Comparison of ENCODE assay signal across 14 cellular contexts in the genomic region with DNA sequence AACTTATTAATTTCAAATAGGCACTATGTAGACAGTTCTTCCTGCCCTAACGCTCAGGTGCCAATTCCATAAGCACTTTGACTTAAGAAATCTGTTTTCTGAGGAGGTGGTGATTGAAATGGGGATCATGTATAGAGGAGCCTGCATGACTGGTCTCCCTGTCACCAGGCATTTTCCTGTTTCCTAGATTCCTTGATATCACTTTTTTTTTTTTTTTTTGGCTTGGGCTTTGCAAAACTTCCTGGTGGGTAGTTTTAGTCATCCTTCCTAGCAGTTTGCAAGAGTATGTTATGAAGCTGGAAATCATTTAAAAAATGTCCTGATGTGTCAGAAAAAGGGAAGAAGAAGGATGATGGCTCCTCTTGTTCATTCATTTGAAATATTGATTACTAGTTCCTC.
DNase-seq lines count a peak whose midpoint lies in the region; ATAC-seq, FAIRE-seq and TF ChIP-seq lines count a peak whose summit lies in the region.
"Had no signal": no experiment of that assay in that cellular context is flagged by ENCODE, and none has a peak within 500 bp of the region (broad histone marks: within the 10 kb centered on the region; RNA-seq: fewer than 3 reads in every experiment).

No MANE protein-coding gene starts in this region.

- no peaks in the 10 kb centered on the region for H3K27me3 Mint-ChIP-seq in nephron progenitor cell (ENCODE audit: low read depth, poor library complexity)

- H3K4me1 Mint-ChIP-seq in nephron progenitor cell: peaks cover 33% of the 10 kb centered on the region

- TF ChIP-seq CTCF in psoas muscle (IDR thresholded peaks at IDR 0.05) (no peak), GM13977 (IDR thresholded peaks at IDR 0.05; ENCODE audit: extremely low read depth, insufficient read depth, missing control alignments) (no peak), nephron progenitor cell (IDR thresholded peaks at IDR 0.05) (no peak)

- peaks cover 22% of the 10 kb centered on the region for H3K4me1 ChIP-seq in psoas muscle
- H3K4me1 ChIP-seq: right lobe of liver had no signal

- 61 to 73% (median 62%) methylated on average over 1 of the region's 1 CpG for WGBS in psoas muscle, 3 donors

- intact Hi-C loops in psoas muscle (cut with DNase I): loop anchor here (10.0 kb wide), 2 partner anchors 236 to 786 kb away; no protein-coding TSS in a partner anchor

- peak; percentile 78 for FAIRE-seq in RCC 7860 (lab: Jason Lieb, UNC)

- DNase-seq in GM04503 (ENCODE audit: low read depth) (peak; percentile 58), RCC 7860 (ENCODE audit: low spot score) (peak; percentile 74), ecto neural progenitor cell (ENCODE audit: low spot score) (peak; percentile 1), psoas muscle (no peak), GM13977 (ENCODE audit: low spot score) (no peak), nephron progenitor cell (no peak)
- DNase-seq: activated CD4-positive, alpha-beta T cell treated with anti-CD3 and anti-CD28 coated beads, Interleukin-2, amount 50 U/mL, for 1 hour; activated gamma-delta T cell treated with Interleukin-2 at 50 U/mL for 16 hours; CD4-positive, alpha-beta memory T cell; islet precursor cell; right lobe of liver had no signal

- H3K9me3 Mint-ChIP-seq in nephron progenitor cell: peaks cover 8% of the 10 kb centered on the region

- in situ Hi-C loops in GM13977 (cut with MboI; ENCODE audit: low pct_unique_long_range_greater_than_20kb, low sequenced_read_pairs, unreplicated experiment): no loop called here

- H3K4me3 Mint-ChIP-seq in nephron progenitor cell: no peak overlapping the region
- H3K4me3 Mint-ChIP-seq: CD4-positive, alpha-beta memory T cell; T-helper 2 cell treated with Interferon-gamma antibody and Interleukin-4, amounts not matched to agents 5 μg/mL and 100 μg/mL, for 36 hours had no signal

- H3K27ac ChIP-seq in psoas muscle: peak overlapping the region; percentile 57
- H3K27ac ChIP-seq: right lobe of liver had no signal

- no peaks in the 10 kb centered on the region for H3K27me3 ChIP-seq in psoas muscle (ENCODE audit: insufficient read depth in 3 of 3, low read length in 2 of 3)
- H3K27me3 ChIP-seq: right lobe of liver had no signal

- no peak overlapping the region for H3K4me3 ChIP-seq in psoas muscle
- H3K4me3 ChIP-seq: right lobe of liver had no signal

- H3K36me3 ChIP-seq in psoas muscle (ENCODE audit: insufficient read depth in 1 of 2, low read depth in 1 of 2): no peaks in the 10 kb centered on the region
- H3K36me3 ChIP-seq: right lobe of liver had no signal

- peaks cover 7% of the 10 kb centered on the region for H3K36me3 Mint-ChIP-seq in nephron progenitor cell (ENCODE audit: low read depth)

- no peak overlapping the region for H3K27ac Mint-ChIP-seq in nephron progenitor cell
- H3K27ac Mint-ChIP-seq: CD4-positive, alpha-beta memory T cell; T-helper 2 cell treated with Interferon-gamma antibody and Interleukin-4, amounts not matched to agents 5 μg/mL and 100 μg/mL, for 36 hours had no signal

- no peaks in the 10 kb centered on the region for H3K9me3 ChIP-seq in psoas muscle
- H3K9me3 ChIP-seq: right lobe of liver had no signal

- ATAC-seq in psoas muscle (no peak), HG03520 (IDR thresholded peaks at IDR 0.05; ENCODE audit: unreplicated experiment) (no peak), GM21360 (IDR thresholded peaks at IDR 0.05; ENCODE audit: unreplicated experiment) (no peak)

Comparison
In these comparisons a context has a peak if more than half of its experiments do, and no peak if none do; other contexts are left out.
1. DNase-seq: peak in GM04503 (single experiment), RCC 7860 (single experiment) and ecto neural progenitor cell (single experiment); none in psoas muscle (0 of 2), GM13977 (single experiment) and nephron progenitor cell (single experiment).